ENCODE assay signal across 19 cellular contexts in genomic region chr10:24430591-24430990, GRCh38.
"Had no signal": no experiment of that assay in that cellular context is flagged by ENCODE, and none has a peak within 500 bp of the region (broad histone marks: within the 10 kb centered on the region; RNA-seq: fewer than 3 reads in every experiment).

No MANE protein-coding gene starts in this region.

- H3K36me3 ChIP-seq: prostate gland, thoracic aorta, transverse colon, vagina had no signal

- H3K79me2 ChIP-seq: hepatocyte had no signal

- H3K4me1 ChIP-seq: heart left ventricle, right atrium auricular region, transverse colon had no signal

- FAIRE-seq: endothelial cell of umbilical vein, kidney had no signal

- H3K9me3 ChIP-seq: esophagus muscularis mucosa, gastroesophageal sphincter, heart left ventricle, prostate gland, right atrium auricular region, thoracic aorta, transverse colon, vagina had no signal

- H3K27ac ChIP-seq: coronary artery, esophagus muscularis mucosa, foreskin keratinocyte, gastroesophageal sphincter, heart left ventricle, hepatocyte, prostate gland, right atrium auricular region, thoracic aorta, transverse colon, vagina had no signal

- H3K4me2 ChIP-seq: hepatocyte had no signal

- H2AFZ ChIP-seq: hepatocyte had no signal

- DNase-seq: dermis blood vessel endothelial cell; effector memory CD4-positive, alpha-beta T cell; foreskin keratinocyte; heart left ventricle; kidney; stimulated activated CD4-positive, alpha-beta T cell treated with anti-CD3 and anti-CD28 coated beads, Interleukin-4, amount 100 ng/mL, for 4 hours; stimulated activated naive CD8-positive, alpha-beta T cell treated with anti-CD3 and anti-CD28 coated beads, Interleukin-15, Interleukin-2, amounts not matched to agents 100 U/mL and 50 U/mL, for 24 hours; substantia nigra; transverse colon had no signal

- H3K4me3 ChIP-seq: coronary artery, esophagus muscularis mucosa, gastroesophageal sphincter, heart left ventricle, hepatocyte, lung, prostate gland, right atrium auricular region, thoracic aorta, transverse colon, vagina had no signal

- H3K27me3 ChIP-seq: esophagus muscularis mucosa, foreskin keratinocyte, gastroesophageal sphincter, heart left ventricle, hepatocyte, right atrium auricular region, transverse colon, vagina had no signal
